ENCODE assay signal across 22 cellular contexts in genomic region chr1:245390975-245391374, GRCh38.
"Had no signal": no experiment of that assay in that cellular context is flagged by ENCODE, and none has a peak within 500 bp of the region (broad histone marks: within the 10 kb centered on the region; RNA-seq: fewer than 3 reads in every experiment).

No MANE protein-coding gene starts in this region.

- DNase-seq: colonic mucosa; cortex of kidney; effector CD8-positive, alpha-beta T cell; effector memory CD8-positive, alpha-beta T cell; erythroblast; esophagus squamous epithelium; foreskin fibroblast; foreskin melanocyte; gastrocnemius medialis; glutamatergic neuron; head of caudate nucleus; heart right ventricle; hippocampal formation; left cardiac atrium; left ventricle myocardium inferior; mammary epithelial cell; mesendoderm; midbrain; naive thymus-derived CD4-positive, alpha-beta T cell had no signal

- H3K4me3 ChIP-seq: colonic mucosa, esophagus squamous epithelium, gastrocnemius medialis, heart right ventricle, left ventricle myocardium inferior, lung had no signal

- H3K27ac ChIP-seq: colonic mucosa, epithelial cell of prostate, esophagus squamous epithelium, gastrocnemius medialis, heart right ventricle, left ventricle myocardium inferior had no signal

- ATAC-seq: effector memory CD8-positive, alpha-beta T cell; esophagus mucosa; gastrocnemius medialis; heart right ventricle; left cardiac atrium; naive thymus-derived CD4-positive, alpha-beta T cell had no signal

- H3K27me3 ChIP-seq: esophagus squamous epithelium, gastrocnemius medialis had no signal

- H3K36me3 ChIP-seq: colonic mucosa, esophagus squamous epithelium, gastrocnemius medialis, heart right ventricle, left ventricle myocardium inferior had no signal

- H3K9me3 ChIP-seq: colonic mucosa, esophagus squamous epithelium, gastrocnemius medialis had no signal

- H3K4me1 ChIP-seq: colonic mucosa, esophagus squamous epithelium, gastrocnemius medialis, heart right ventricle, left ventricle myocardium inferior had no signal
